ENCODE assay signal across 35 cellular contexts in genomic region chr7:147978651-147979050, GRCh38.
DNase-seq lines count a peak whose midpoint lies in the region; ATAC-seq, FAIRE-seq and TF ChIP-seq lines count a peak whose summit lies in the region.
"Had no signal": no experiment of that assay in that cellular context is flagged by ENCODE, and none has a peak within 500 bp of the region (broad histone marks: within the 10 kb centered on the region; RNA-seq: fewer than 3 reads in every experiment).

No MANE protein-coding gene starts in this region.

- H3K4me3 ChIP-seq in H1 (ENCODE audit: extremely low read depth in 1 of 4, insufficient read depth in 2 of 4, low read depth in 3 of 4, low read length in 4 of 4): no peak overlapping the region
- H3K4me3 ChIP-seq in esophagus muscularis mucosa: no peak overlapping the region
- no peak overlapping the region for H3K4me3 ChIP-seq in osteoblast (ENCODE audit: insufficient read depth, low read length)
- H3K4me3 ChIP-seq: A549; BLaER1; BLaER1 treated with 17β-estradiol and CSF1 and Interleukin-3, amounts not matched to agents 10 nM and 100 nM had no signal

- H4K20me1 ChIP-seq in H1 (replicated peaks in 1 of 2; ENCODE audit: control insufficient read depth in 1 of 2, insufficient read depth in 2 of 2, low read length in 2 of 2) (no peaks in the 10 kb centered on the region), osteoblast (ENCODE audit: insufficient read depth, low read length) (no peaks in the 10 kb centered on the region)
- H4K20me1 ChIP-seq: BLaER1; BLaER1 treated with 17β-estradiol and CSF1 and Interleukin-3, amounts not matched to agents 10 nM and 100 nM had no signal

- H3K23ac ChIP-seq in H1 (ENCODE audit: insufficient read length): no peak overlapping the region

- CTCF ChIA-PET in H1 (lab: Charles Lee; ENCODE audit: partially characterized antibody): no interaction called here

- TF ChIP-seq CTCF in H1 (IDR thresholded peaks at IDR 0.05; ENCODE audit: control extremely low read depth in 1 of 3, insufficient read depth in 1 of 3, low read depth in 1 of 3, low read length in 3 of 3) (no peak), esophagus muscularis mucosa (IDR thresholded peaks at IDR 0.05) (no peak), osteoblast (IDR thresholded peaks at IDR 0.05; ENCODE audit: extremely low read depth, low read depth, low read length) (no peak)

- H3K79me2 ChIP-seq in H1 (ENCODE audit: control insufficient read depth in 1 of 2, insufficient read depth in 2 of 2, low read length in 2 of 2) (no peaks in the 10 kb centered on the region), osteoblast (ENCODE audit: insufficient read depth, low read length) (no peaks in the 10 kb centered on the region)

- no peak for FAIRE-seq in H1 (lab: Jason Lieb, UNC)
- FAIRE-seq: A204.1, A549, D721Med had no signal

- H3K27ac ChIP-seq in H1 (ENCODE audit: low read depth, low read length) (no peak overlapping the region), esophagus muscularis mucosa (replicated peaks in 1 of 4) (no peak overlapping the region), osteoblast (ENCODE audit: low read depth, low read length) (no peak overlapping the region)
- H3K27ac ChIP-seq: 22Rv1; A549; BLaER1; BLaER1 treated with 17β-estradiol and CSF1 and Interleukin-3, amounts not matched to agents 10 nM and 100 nM; C4-2B had no signal

- no peaks in the 10 kb centered on the region for H3K79me1 ChIP-seq in H1 (ENCODE audit: low read depth, low read length)

- H3K23me2 ChIP-seq in H1 (ENCODE audit: low read depth, low read length): no peaks in the 10 kb centered on the region

- H4K5ac ChIP-seq in H1 (ENCODE audit: insufficient read length, low read depth, low read length): no peak overlapping the region

- H3K4me1 ChIP-seq in H1 (replicated peaks in 1 of 4; ENCODE audit: control insufficient read depth in 3 of 4, insufficient read depth in 4 of 4, low read length in 3 of 4) (peaks cover 0 to 3% (median 0%) of the 10 kb centered on the region in 4 experiments; a peak in 1 of 7 replicates), esophagus muscularis mucosa (peaks cover 0 to 7% (median 0%) of the 10 kb centered on the region in 4 donors), osteoblast (ENCODE audit: insufficient read depth, low read length) (no peaks in the 10 kb centered on the region)
- H3K4me1 ChIP-seq: A549, BE2C, Caco-2 had no signal

- H3K36me3 ChIP-seq in H1 (ENCODE audit: control insufficient read depth in 2 of 4, insufficient read depth in 4 of 4, low read length in 3 of 4) (no peaks in the 10 kb centered on the region), esophagus muscularis mucosa (no peaks in the 10 kb centered on the region), osteoblast (ENCODE audit: insufficient read depth, low read length) (no peaks in the 10 kb centered on the region)
- H3K36me3 ChIP-seq: BE2C; BLaER1; BLaER1 treated with 17β-estradiol and CSF1 and Interleukin-3, amounts not matched to agents 10 nM and 100 nM had no signal

- H3K14ac ChIP-seq in H1 (ENCODE audit: insufficient read length): no peak overlapping the region

- ATAC-seq in GM19351 (IDR thresholded peaks at IDR 0.05; ENCODE audit: unreplicated experiment): no peak
- ATAC-seq: A549; CD8-positive, alpha-beta T cell had no signal

- no peak overlapping the region for H4K8ac ChIP-seq in H1 (ENCODE audit: extremely low read depth, insufficient read depth, low read length)

- H2BK120ac ChIP-seq in H1 (replicated peaks; ENCODE audit: low read depth, low read length): no peak overlapping the region

- no peak overlapping the region for H2BK5ac ChIP-seq in H1 (ENCODE audit: low read depth, low read length)

- peak overlapping the region; percentile 59 for H3K4ac ChIP-seq in H1 (replicated peaks; ENCODE audit: insufficient read length, low read depth, low read length)

- intact Hi-C loops in esophagus muscularis mucosa (cut with DNase I): no loop called here

- H3K4me2 ChIP-seq in H1 (ENCODE audit: insufficient read depth in 1 of 2, low read depth in 2 of 2, low read length in 2 of 2) (no peak overlapping the region), osteoblast (ENCODE audit: insufficient read depth, low read length) (no peak overlapping the region)
- H3K4me2 ChIP-seq: A549; BLaER1; BLaER1 treated with 17β-estradiol and CSF1 and Interleukin-3, amounts not matched to agents 10 nM and 100 nM had no signal

- 74% methylated on average over 4 of the region's 5 CpGs; no CpG with 5 or more reads in 1 of the 2 experiments for WGBS in H1 (ENCODE audit: extremely low coverage in 1 of 2, insufficient coverage in 1 of 2, insufficient read length in 1 of 2, insufficient replicate concordance in 2 of 2, low coverage in 1 of 2, low lambda C conversion rate in 2 of 2, missing lambda C conversion rate in 1 of 2), 2 experiments
- 90% methylated on average over 4 of the region's 5 CpGs for WGBS in esophagus muscularis mucosa

- TF ChIP-seq RAD21 in H1 (IDR thresholded peaks at IDR 0.05 in 1 of 2, conservative IDR thresholded peaks at IDR 0.05 in 1 of 2; ENCODE audit: low read depth in 2 of 2, low read length in 2 of 2): no peak

- no peak for DNase-seq in H1 (ENCODE audit: low read depth in 1 of 2, low spot score in 2 of 2)
- peak; percentile 50 for DNase-seq in esophagus muscularis mucosa (ENCODE audit: extremely low spot score)
- peak; percentile 2 for DNase-seq in osteoblast (ENCODE audit: insufficient read length, low spot score, missing footprints)
- peak; percentile 9 for DNase-seq in retina
- DNase-seq in NCI-H345 treated with DMSO at 0.1 percent for 48 hours (lab: John Stamatoyannopoulos, UW; ENCODE audit: unreplicated experiment): no peak
- DNase-seq in NCI-H2029 (lab: John Stamatoyannopoulos, UW): no peak
- DNase-seq in stimulated activated naive CD4-positive, alpha-beta T cell (lab: John Stamatoyannopoulos, UW): no peak
- DNase-seq: 8988T; ACHN; AML-193; BE2C; C1 segment of cervical spinal cord; Caco-2; Calu3; CD4-positive, alpha-beta memory T cell; CD4-positive, alpha-beta T cell; CD4-positive, CD25-positive, alpha-beta regulatory T cell; CD8-positive, alpha-beta memory T cell; CD8-positive, alpha-beta T cell; COR-L47; DMS 273 treated with DMSO at 0.1 percent for 48 hours; DMS153; DMS53; DMS79; DMS79 treated with DMSO at 0.1 percent for 48 hours; DND-41; EL had no signal

- no peak overlapping the region for H3K56ac ChIP-seq in H1 (replicated peaks; ENCODE audit: insufficient read length, low read depth, low read length)

- H4K91ac ChIP-seq in H1 (replicated peaks; ENCODE audit: insufficient read length, low read length): no peak overlapping the region

- no peak overlapping the region for H3K9ac ChIP-seq in H1 (replicated peaks in 1 of 4; ENCODE audit: extremely low read depth in 1 of 4, low read depth in 3 of 4, low read length in 3 of 4)
- H3K9ac ChIP-seq: BLaER1; BLaER1 treated with 17β-estradiol and CSF1 and Interleukin-3, amounts not matched to agents 10 nM and 100 nM had no signal

- H3K9me3 ChIP-seq in H1 (ENCODE audit: insufficient read depth in 2 of 2, low read depth in 1 of 2, low read length in 1 of 2): no peaks in the 10 kb centered on the region
- no peaks in the 10 kb centered on the region for H3K9me3 ChIP-seq in esophagus muscularis mucosa
- no peaks in the 10 kb centered on the region for H3K9me3 ChIP-seq in osteoblast (ENCODE audit: low read depth, low read length)
- H3K9me3 ChIP-seq: A549, BE2C, Caco-2 had no signal

- no peaks in the 10 kb centered on the region for H3K27me3 ChIP-seq in H1 (replicated peaks in 1 of 4; ENCODE audit: control insufficient read depth in 3 of 4, extremely low read depth in 1 of 4, insufficient read depth in 3 of 4, low read length in 3 of 4)
- H3K27me3 ChIP-seq in esophagus muscularis mucosa: no peaks in the 10 kb centered on the region
- H3K27me3 ChIP-seq in osteoblast (ENCODE audit: insufficient read depth, low read length): no peaks in the 10 kb centered on the region
- H3K27me3 ChIP-seq: BE2C; BLaER1; BLaER1 treated with 17β-estradiol and CSF1 and Interleukin-3, amounts not matched to agents 10 nM and 100 nM had no signal

- TF ChIP-seq POLR2A in H1 (IDR thresholded peaks at IDR 0.05; ENCODE audit: control extremely low read depth in 1 of 2, low read depth in 2 of 2, low read length in 2 of 2) (no peak), esophagus muscularis mucosa (IDR thresholded peaks at IDR 0.05; ENCODE audit: low read depth) (no peak)

- no peak for TF ChIP-seq EP300 in H1 (IDR thresholded peaks at IDR 0.05; ENCODE audit: borderline replicate concordance in 1 of 2, low read depth in 2 of 2, low read length in 2 of 2)
- no peak for TF ChIP-seq EP300 in esophagus muscularis mucosa (IDR thresholded peaks at IDR 0.05)

- no peak overlapping the region for H2AK5ac ChIP-seq in H1 (ENCODE audit: low read depth, low read length)

- H2BK12ac ChIP-seq in H1 (ENCODE audit: low read depth, low read length): no peak overlapping the region

- H2BK20ac ChIP-seq in H1 (ENCODE audit: low read length): no peak overlapping the region

- no peak overlapping the region for H2BK15ac ChIP-seq in H1 (ENCODE audit: low read length)

- no peak overlapping the region for H3K18ac ChIP-seq in H1 (ENCODE audit: extremely low read depth, low read length)

- POLR2A ChIA-PET in H1 (lab: Charles Lee; ENCODE audit: partially characterized antibody): no interaction called here

- H2AFZ ChIP-seq in H1 (ENCODE audit: low read length) (no peak overlapping the region), osteoblast (ENCODE audit: low read length) (no peak overlapping the region)

TF ChIP-seq in H1, 55 proteins besides CTCF, POLR2A, EP300 and RAD21:
- TF ChIP-seq TAF7 (optimal IDR thresholded peaks at IDR 0.05; ENCODE audit: borderline replicate concordance, low read depth, low read length): no peak
- no peak for TF ChIP-seq MAX (IDR thresholded peaks at IDR 0.05)
- no peak for TF ChIP-seq CHD2 (IDR thresholded peaks at IDR 0.05; ENCODE audit: low read length)
- no peak for TF ChIP-seq ASH2L (IDR thresholded peaks at IDR 0.05; ENCODE audit: low read length)
- no peak for TF ChIP-seq PHF8 (conservative IDR thresholded peaks at IDR 0.05; ENCODE audit: low read depth, low read length)

Comparison
In these comparisons a context has a peak if more than half of its experiments do, and no peak if none do; other contexts are left out.
1. DNase-seq: peak in esophagus muscularis mucosa (single experiment), osteoblast (single experiment) and retina (single experiment); none in H1 (0 of 2), NCI-H345 treated with DMSO at 0.1 percent for 48 hours (single experiment), NCI-H2029 (single experiment) and stimulated activated naive CD4-positive, alpha-beta T cell (0 of 6).